ENCODE assay signal across 14 cellular contexts in the genomic region with DNA sequence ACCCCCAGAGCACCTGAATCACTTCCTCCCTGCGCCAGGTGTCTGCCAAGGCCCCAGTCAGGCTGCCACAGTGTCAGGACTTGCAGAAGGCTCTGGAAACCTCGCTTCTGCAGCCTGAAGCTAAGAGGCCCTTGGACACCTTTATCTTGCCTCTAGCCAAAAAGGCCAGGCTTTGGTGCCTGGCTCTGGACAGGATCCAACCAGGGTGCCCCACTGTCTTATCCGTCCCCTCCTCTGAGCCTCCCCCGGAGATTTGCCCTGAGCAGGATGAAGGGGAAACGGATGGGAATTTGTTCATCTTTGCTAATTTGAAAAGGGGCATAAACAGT. TPM values are rescaled to one million over a fixed set of nuclear protein-coding genes. Genes with fewer than 3 reads are reported as not detected.
DNase-seq lines count a peak whose midpoint lies in the region; ATAC-seq and TF ChIP-seq lines count a peak whose summit lies in the region.
"Had no signal": no experiment of that assay in that cellular context is flagged by ENCODE, and none has a peak within 500 bp of the region (broad histone marks: within the 10 kb centered on the region; RNA-seq: fewer than 3 reads in every experiment).

No MANE protein-coding gene starts in this region.

- H3K27me3 ChIP-seq in RWPE2 (ENCODE audit: insufficient read depth, poor library complexity, severe bottlenecking): no peaks in the 10 kb centered on the region
- H3K27me3 ChIP-seq in foreskin keratinocyte: no peaks in the 10 kb centered on the region
- no peaks in the 10 kb centered on the region for H3K27me3 ChIP-seq in upper lobe of right lung
- no peaks in the 10 kb centered on the region for H3K27me3 ChIP-seq in brain microvascular endothelial cell (replicated peaks)
- H3K27me3 ChIP-seq: stomach had no signal

- in situ Hi-C loops in brain microvascular endothelial cell (cut with HindIII; ENCODE audit: low pct_ligation_motif_present, low sequenced_read_pairs): no loop called here

- ATAC-seq in RWPE2 (ENCODE audit: low read depth): peak; percentile 87
- peak; percentile 6 for ATAC-seq in foreskin keratinocyte
- no peak for ATAC-seq in upper lobe of right lung
- no peak for ATAC-seq in sciatic nerve
- no peak for ATAC-seq in GM18907 (IDR thresholded peaks at IDR 0.05; ENCODE audit: unreplicated experiment)
- ATAC-seq: GM12878, T-helper 17 cell had no signal

- H3K4me3 ChIP-seq in RWPE2 (ENCODE audit: severe bottlenecking) (no peak overlapping the region), upper lobe of right lung (no peak overlapping the region), brain microvascular endothelial cell (ENCODE audit: low read depth, low read length) (no peak overlapping the region)
- H3K4me3 ChIP-seq: coronary artery, GM12878, stomach had no signal

- no peaks in the 10 kb centered on the region for H3K9me3 ChIP-seq in RWPE2 (ENCODE audit: severe bottlenecking)
- H3K9me3 ChIP-seq in upper lobe of right lung: no peaks in the 10 kb centered on the region
- H3K9me3 ChIP-seq: stomach had no signal

- H3K27ac ChIP-seq in RWPE2 (ENCODE audit: poor library complexity, severe bottlenecking): peak overlapping the region; percentile 98
- peak overlapping the region; percentile 31 for H3K27ac ChIP-seq in foreskin keratinocyte
- H3K27ac ChIP-seq in upper lobe of right lung: no peak overlapping the region
- H3K27ac ChIP-seq in brain microvascular endothelial cell: no peak overlapping the region
- H3K27ac ChIP-seq: coronary artery had no signal

- 0 out of 2 replicates have a peak, but pooled peaks cover 4% of the 10 kb centered on the region for H3K36me3 ChIP-seq in RWPE2 (ENCODE audit: low read depth)
- no peaks in the 10 kb centered on the region for H3K36me3 ChIP-seq in upper lobe of right lung
- no peaks in the 10 kb centered on the region for H3K36me3 ChIP-seq in brain microvascular endothelial cell (replicated peaks)
- H3K36me3 ChIP-seq: stomach had no signal

- TF ChIP-seq CTCF in RWPE2 (IDR thresholded peaks at IDR 0.05; ENCODE audit: poor library complexity, severe bottlenecking) (no peak), foreskin keratinocyte (conservative IDR thresholded peaks at IDR 0.05) (no peak), upper lobe of right lung (IDR thresholded peaks at IDR 0.05) (no peak), brain microvascular endothelial cell (IDR thresholded peaks at IDR 0.05; ENCODE audit: low read depth, low read length, missing control alignments) (no peak)

- DNase-seq in NCI-H82 (lab: John Stamatoyannopoulos, UW) (peak; percentile 23), NCI-H82 treated with DMSO at 0.1 percent for 48 hours (lab: John Stamatoyannopoulos, UW; ENCODE audit: unreplicated experiment) (no peak), RWPE2 (ENCODE audit: low spot score) (no peak), foreskin keratinocyte (peak; percentile 95 to 98), upper lobe of right lung (peak; percentile 27), sciatic nerve (ENCODE audit: low spot score) (no peak), brain microvascular endothelial cell (no peak)
- DNase-seq: activated gamma-delta T cell treated with Interleukin-2 at 50 U/mL for 16 hours; NK-92 treated with Interleukin-12 subunit alpha and Interleukin-12 subunit beta, amount 100 ng/mL, for 24 hours; stomach; T-helper 17 cell had no signal

- H3K4me1 ChIP-seq in RWPE2 (ENCODE audit: insufficient read depth, poor library complexity, severe bottlenecking) (peaks cover 49% of the 10 kb centered on the region), foreskin keratinocyte (peaks cover 43% of the 10 kb centered on the region), upper lobe of right lung (no peaks in the 10 kb centered on the region)

- intact Hi-C loops in upper lobe of right lung (cut with DNase I): no loop called here
- intact Hi-C loops in sciatic nerve (cut with DNase I): no loop called here

RNA-seq across cellular contexts. Expression of a gene that starts 12.8 kb away (rescaled TPM):
- 287 and 346 TPM in 2 replicates for total RNA-seq in foreskin keratinocyte
- polyA plus RNA-seq in foreskin keratinocyte: 237 and 287 TPM in 2 replicates
- 71.0 TPM for total RNA-seq in upper lobe of right lung
- 121 TPM for total RNA-seq in sciatic nerve

Comparison
In these comparisons a context has a peak if more than half of its experiments do, and no peak if none do; other contexts are left out.
1. DNase-seq: peak in NCI-H82 (single experiment), foreskin keratinocyte (2 of 2) and upper lobe of right lung (single experiment); none in NCI-H82 treated with DMSO at 0.1 percent for 48 hours (single experiment), RWPE2 (single experiment), sciatic nerve (single experiment) and brain microvascular endothelial cell (single experiment).
2. ATAC-seq: peak in RWPE2 (single experiment) and foreskin keratinocyte (single experiment); none in upper lobe of right lung (single experiment), sciatic nerve (single experiment) and GM18907 (single experiment).
3. H3K27ac ChIP-seq: peak in RWPE2 (single experiment) and foreskin keratinocyte (single experiment); none in upper lobe of right lung (single experiment) and brain microvascular endothelial cell (single experiment).